17 cellular contexts compared by ENCODE assay signal in the genomic region with DNA sequence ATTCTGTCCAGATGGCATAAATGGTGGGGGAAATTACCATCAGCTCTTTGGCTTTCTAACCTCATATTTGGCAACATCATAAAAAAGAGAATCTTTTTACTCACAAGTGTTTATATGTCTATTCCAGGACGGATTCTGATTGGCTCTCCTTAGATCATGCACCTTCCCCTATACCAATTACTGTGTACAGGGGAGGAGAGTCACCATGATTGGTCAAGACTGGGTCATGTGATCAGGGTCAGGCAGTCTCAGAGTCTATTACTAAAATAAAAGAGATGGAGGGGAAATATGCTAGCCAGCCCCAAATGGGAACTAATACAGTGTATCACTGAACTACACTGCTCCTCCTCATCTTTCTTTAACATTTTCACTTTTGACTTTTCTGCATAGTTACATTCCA.
DNase-seq lines count a peak whose midpoint lies in the region; ATAC-seq lines count a peak whose summit lies in the region.
"Had no signal": no experiment of that assay in that cellular context is flagged by ENCODE, and none has a peak within 500 bp of the region (broad histone marks: within the 10 kb centered on the region; RNA-seq: fewer than 3 reads in every experiment).

No MANE protein-coding gene starts in this region.

- no peaks in the 10 kb centered on the region for H3K9me3 ChIP-seq in aorta (ENCODE audit: control insufficient read depth, low read length)
- H3K9me3 ChIP-seq: A549, BLaER1 had no signal

- H3K27ac ChIP-seq in aorta (ENCODE audit: low read depth in 1 of 2, low read length in 2 of 2) = no peak overlapping the region
- H3K27ac ChIP-seq: A549, BLaER1, KMS-11 had no signal

- no peak overlapping the region for H3K4me3 ChIP-seq in Jurkat, Clone E6-1 (ENCODE audit: low read length)
- H3K4me3 ChIP-seq in aorta (ENCODE audit: low read length in 2 of 2) = no peak overlapping the region
- H3K4me3 ChIP-seq: A549, BLaER1 had no signal

- DNase-seq in Jurkat, Clone E6-1 (ENCODE audit: low read depth, low spot score) = peak; percentile 27
- DNase-seq in NCI-H82 treated with DMSO at 0.1 percent for 48 hours (lab: John Stamatoyannopoulos, UW; ENCODE audit: unreplicated experiment) (peak; percentile 21), cerebellar cortex (ENCODE audit: low spot score) (peak; percentile 3), aorta (no peak), OCI-M2 (lab: John Stamatoyannopoulos, UW; ENCODE audit: unreplicated experiment) (no peak)
- DNase-seq: Calu3; CD4-positive, CD25-positive, alpha-beta regulatory T cell; DMS 273 treated with DMSO at 0.1 percent for 48 hours; DMS79; HCEC 1CT; HFFc6; IMR-90 had no signal

- H3K4me1 ChIP-seq in aorta (ENCODE audit: control insufficient read depth in 1 of 2, insufficient read depth in 2 of 2, low read length in 2 of 2) = no peaks in the 10 kb centered on the region
- H3K4me1 ChIP-seq: A549, BLaER1 had no signal

- H3K36me3 ChIP-seq in aorta (ENCODE audit: control insufficient read depth in 1 of 2, insufficient read depth in 2 of 2, low read length in 1 of 2) = no peaks in the 10 kb centered on the region
- H3K36me3 ChIP-seq: BLaER1 had no signal

- intact Hi-C loops in aorta (cut with DNase I) = no loop called here

- no peaks in the 10 kb centered on the region for H3K27me3 ChIP-seq in aorta (ENCODE audit: control insufficient read depth in 1 of 2, insufficient read depth in 2 of 2, low read length in 1 of 2)
- H3K27me3 ChIP-seq: BLaER1 had no signal

- WGBS in aorta, 2 donors = 37 to 47% methylated on average over 1 of the region's 1 CpG

- ATAC-seq in HG03442 (IDR thresholded peaks at IDR 0.05; ENCODE audit: unreplicated experiment) (no peak), aorta (ENCODE audit: low FRiP score) (no peak), GM18867 (IDR thresholded peaks at IDR 0.05; ENCODE audit: unreplicated experiment) (no peak)

Comparison
In these comparisons a context has a peak if more than half of its experiments do, and no peak if none do; other contexts are left out.
1. DNase-seq: peak in Jurkat, Clone E6-1 (single experiment), NCI-H82 treated with DMSO at 0.1 percent for 48 hours (single experiment) and cerebellar cortex (single experiment); none in aorta (0 of 2) and OCI-M2 (single experiment).